37 cellular contexts compared by ENCODE assay signal in the genomic region with DNA sequence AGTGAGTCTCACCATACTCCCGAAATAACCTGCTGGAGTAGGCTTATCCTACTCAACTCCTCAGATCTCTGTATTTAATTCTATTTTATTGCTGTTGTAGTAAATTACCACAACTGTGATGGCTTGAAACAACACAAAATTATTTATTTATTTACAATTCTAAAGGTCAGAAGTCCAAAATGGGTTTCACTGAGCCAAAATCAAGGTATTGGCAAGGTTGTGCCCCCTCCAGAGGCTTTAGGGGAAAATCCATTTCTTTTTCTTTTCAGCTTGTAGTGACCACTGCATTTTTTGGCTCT. TPM values are rescaled to one million over a fixed set of nuclear protein-coding genes. Genes with fewer than 3 reads are reported as not detected.
"Had no signal": no experiment of that assay in that cellular context is flagged by ENCODE, and none has a peak within 500 bp of the region (broad histone marks: within the 10 kb centered on the region; RNA-seq: fewer than 3 reads in every experiment).

No MANE protein-coding gene starts in this region.

- H3K4me3 Mint-ChIP-seq: activated B cell treated with CpG ODN at 0.5 μM for 24 hours; activated CD4-positive, alpha-beta memory T cell treated with anti-CD3 and anti-CD28 coated beads for 36 hours; activated CD4-positive, alpha-beta T cell treated with anti-CD3 and anti-CD28 coated beads, Interleukin-2, amount 10 ng/mL, durations not matched to agents 24 days and 14 days; activated CD8-positive, alpha-beta T cell treated with anti-CD3 and anti-CD28 coated beads for 36 hours; activated naive CD4-positive, alpha-beta T cell treated with anti-CD3 and anti-CD28 coated beads, Interleukin-2, amount 10 ng/mL, durations not matched to agents 7 days and 5 days; activated naive CD4-positive, alpha-beta T cell treated with anti-CD3 and anti-CD28 coated beads, Interleukin-2, amount 50 U/mL, for 24 hours; activated naive CD8-positive, alpha-beta T cell; activated naive CD8-positive, alpha-beta T cell treated with anti-CD3 and anti-CD28 coated beads, Interleukin-2, amount 10 ng/mL, durations not matched to agents 7 days and 5 days; activated naive CD8-positive, alpha-beta T cell treated with anti-CD3 and anti-CD28 coated beads, Interleukin-2, amount 50 U/mL, for 24 hours; activated T-cell treated with anti-CD3 and anti-CD28 coated beads, Interleukin-2, amount 50 U/mL, for 24 hours; brain; central memory CD8-positive, alpha-beta T cell; T-helper 1 cell treated with Interleukin-12 subunit alpha and Interleukin-12 subunit beta and Interleukin-4 antibody, amounts not matched to agents 30 μg/mL and 1 μg/mL, for 36 hours; T-helper 2 cell treated with Interferon-gamma antibody and Interleukin-4, amounts not matched to agents 5 μg/mL and 100 μg/mL, for 36 hours had no signal

- DNase-seq: activated B cell treated with CpG ODN at 0.5 μM for 24 hours; activated CD4-positive, alpha-beta memory T cell treated with anti-CD3 and anti-CD28 coated beads for 36 hours; activated CD4-positive, alpha-beta T cell treated with anti-CD3 and anti-CD28 coated beads for 4 hours; activated CD4-positive, alpha-beta T cell treated with anti-CD3 and anti-CD28 coated beads, Interleukin-2, amount 10 ng/mL, durations not matched to agents 24 days and 14 days; activated CD4-positive, alpha-beta T cell treated with anti-CD3 and anti-CD28 coated beads, Interleukin-2, amount 50 U/mL, for 1 hour; activated CD4-positive, alpha-beta T cell treated with anti-CD3 and anti-CD28 coated beads, Interleukin-2, amount 50 U/mL, for 4 hours; activated CD4-positive, CD25-positive, alpha-beta regulatory T cell treated with anti-CD3 and anti-CD28 coated beads, Interleukin-2, amount 50 U/mL, for 72 hours; activated CD8-positive, alpha-beta memory T cell treated with anti-CD3 and anti-CD28 coated beads, Interleukin-2, amount 50 U/mL, for 4 hours; activated CD8-positive, alpha-beta T cell treated with anti-CD3 and anti-CD28 coated beads for 36 hours; activated effector memory CD4-positive, alpha-beta T cell treated with Interleukin-2 at 50 U/mL for 16 hours; activated gamma-delta T cell; activated naive CD4-positive, alpha-beta T cell treated with anti-CD3 and anti-CD28 coated beads, Interleukin-2, amount 10 ng/mL, durations not matched to agents 7 days and 5 days; activated naive CD4-positive, alpha-beta T cell treated with Interleukin-2 at 50 U/mL for 16 hours; activated naive CD8-positive, alpha-beta T cell treated with anti-CD3 and anti-CD28 coated beads, Interleukin-2, amount 10 ng/mL, durations not matched to agents 7 days and 5 days; activated naive CD8-positive, alpha-beta T cell treated with anti-CD3 and anti-CD28 coated beads, Interleukin-2, amount 50 U/mL, for 24 hours; activated T-cell treated with anti-CD3 and anti-CD28 coated beads for 4 hours; activated T-cell treated with anti-CD3 and anti-CD28 coated beads, Interleukin-2, amount 50 U/mL, for 24 hours; activated T-cell treated with anti-CD3 and anti-CD28 coated beads, Interleukin-2, amount 50 U/mL, for 48 hours; amygdala; anterior cingulate cortex; caudate nucleus; cerebellar nuclear complex; T-helper 2 cell; T-helper 9 cell had no signal

- H3K4me1 Mint-ChIP-seq: activated B cell treated with CpG ODN at 0.5 μM for 24 hours; activated naive CD4-positive, alpha-beta T cell treated with anti-CD3 and anti-CD28 coated beads, Interleukin-2, amount 10 ng/mL, durations not matched to agents 7 days and 5 days; activated naive CD4-positive, alpha-beta T cell treated with anti-CD3 and anti-CD28 coated beads, Interleukin-2, amount 50 U/mL, for 24 hours; activated naive CD8-positive, alpha-beta T cell treated with anti-CD3 and anti-CD28 coated beads, Interleukin-2, amount 10 ng/mL, durations not matched to agents 7 days and 5 days; brain; central memory CD8-positive, alpha-beta T cell had no signal

- H3K36me3 Mint-ChIP-seq: activated CD4-positive, alpha-beta memory T cell treated with anti-CD3 and anti-CD28 coated beads for 36 hours; activated naive CD4-positive, alpha-beta T cell treated with anti-CD3 and anti-CD28 coated beads, Interleukin-2, amount 10 ng/mL, durations not matched to agents 7 days and 5 days; activated naive CD4-positive, alpha-beta T cell treated with anti-CD3 and anti-CD28 coated beads, Interleukin-2, amount 50 U/mL, for 24 hours; activated naive CD8-positive, alpha-beta T cell treated with anti-CD3 and anti-CD28 coated beads, Interleukin-2, amount 10 ng/mL, durations not matched to agents 7 days and 5 days; brain had no signal

- H3K27me3 ChIP-seq: ascending aorta, cardiac muscle cell had no signal

- ATAC-seq: activated CD8-positive, alpha-beta T cell treated with anti-CD3 and anti-CD28 coated beads for 36 hours; activated naive CD8-positive, alpha-beta T cell treated with anti-CD3 and anti-CD28 coated beads, Interleukin-2, amount 50 U/mL, for 24 hours had no signal

- H3K27ac ChIP-seq: ascending aorta, cardiac muscle cell had no signal

- H3K9me3 ChIP-seq: ascending aorta had no signal

- H3K4me1 ChIP-seq: ascending aorta had no signal

- H3K36me3 ChIP-seq: ascending aorta, cardiac muscle cell had no signal

- H3K9me3 Mint-ChIP-seq: activated B cell treated with CpG ODN at 0.5 μM for 24 hours; activated CD4-positive, alpha-beta memory T cell treated with anti-CD3 and anti-CD28 coated beads for 36 hours; activated CD4-positive, alpha-beta T cell treated with anti-CD3 and anti-CD28 coated beads, Interleukin-2, amount 10 ng/mL, durations not matched to agents 24 days and 14 days; activated CD8-positive, alpha-beta T cell treated with anti-CD3 and anti-CD28 coated beads for 36 hours; activated naive CD4-positive, alpha-beta T cell treated with anti-CD3 and anti-CD28 coated beads, Interleukin-2, amount 10 ng/mL, durations not matched to agents 7 days and 5 days; activated naive CD4-positive, alpha-beta T cell treated with anti-CD3 and anti-CD28 coated beads, Interleukin-2, amount 50 U/mL, for 24 hours; activated naive CD8-positive, alpha-beta T cell treated with anti-CD3 and anti-CD28 coated beads, Interleukin-2, amount 10 ng/mL, durations not matched to agents 7 days and 5 days; activated naive CD8-positive, alpha-beta T cell treated with anti-CD3 and anti-CD28 coated beads, Interleukin-2, amount 50 U/mL, for 24 hours; activated T-cell treated with anti-CD3 and anti-CD28 coated beads, Interleukin-2, amount 50 U/mL, for 24 hours; activated T-helper 2 cell treated with anti-CD3 and anti-CD28 coated beads, Interferon-gamma antibody, Interleukin-2, Interleukin-4, amounts not matched to agents 10 μg/mL and 5 μg/mL and 100 μg/mL, durations not matched to agents 14 hours and 24 hours and 36 hours; brain; central memory CD8-positive, alpha-beta T cell; T-helper 1 cell treated with Interleukin-12 subunit alpha and Interleukin-12 subunit beta and Interleukin-4 antibody, amounts not matched to agents 30 μg/mL and 1 μg/mL, for 36 hours; T-helper 2 cell treated with Interferon-gamma antibody and Interleukin-4, amounts not matched to agents 5 μg/mL and 100 μg/mL, for 36 hours had no signal

- H3K27me3 Mint-ChIP-seq: activated CD4-positive, alpha-beta T cell treated with anti-CD3 and anti-CD28 coated beads, Interleukin-2, amount 10 ng/mL, durations not matched to agents 24 days and 14 days; activated naive CD4-positive, alpha-beta T cell treated with anti-CD3 and anti-CD28 coated beads, Interleukin-2, amount 50 U/mL, for 24 hours; activated T-cell treated with anti-CD3 and anti-CD28 coated beads, Interleukin-2, amount 50 U/mL, for 24 hours had no signal

- H3K27ac Mint-ChIP-seq: activated B cell treated with CpG ODN at 0.5 μM for 24 hours; activated CD4-positive, alpha-beta memory T cell treated with anti-CD3 and anti-CD28 coated beads for 36 hours; activated CD4-positive, alpha-beta T cell treated with anti-CD3 and anti-CD28 coated beads, Interleukin-2, amount 10 ng/mL, durations not matched to agents 24 days and 14 days; activated CD8-positive, alpha-beta T cell treated with anti-CD3 and anti-CD28 coated beads for 36 hours; activated naive CD4-positive, alpha-beta T cell treated with anti-CD3 and anti-CD28 coated beads, Interleukin-2, amount 10 ng/mL, durations not matched to agents 7 days and 5 days; activated naive CD4-positive, alpha-beta T cell treated with anti-CD3 and anti-CD28 coated beads, Interleukin-2, amount 50 U/mL, for 24 hours; activated naive CD8-positive, alpha-beta T cell; activated naive CD8-positive, alpha-beta T cell treated with anti-CD3 and anti-CD28 coated beads, Interleukin-2, amount 10 ng/mL, durations not matched to agents 7 days and 5 days; activated naive CD8-positive, alpha-beta T cell treated with anti-CD3 and anti-CD28 coated beads, Interleukin-2, amount 50 U/mL, for 24 hours; activated T-cell treated with anti-CD3 and anti-CD28 coated beads, Interleukin-2, amount 50 U/mL, for 24 hours; activated T-helper 2 cell treated with anti-CD3 and anti-CD28 coated beads, Interferon-gamma antibody, Interleukin-2, Interleukin-4, amounts not matched to agents 10 μg/mL and 5 μg/mL and 100 μg/mL, durations not matched to agents 14 hours and 24 hours and 36 hours; brain; T-helper 1 cell treated with Interleukin-12 subunit alpha and Interleukin-12 subunit beta and Interleukin-4 antibody, amounts not matched to agents 30 μg/mL and 1 μg/mL, for 36 hours; T-helper 2 cell treated with Interferon-gamma antibody and Interleukin-4, amounts not matched to agents 5 μg/mL and 100 μg/mL, for 36 hours had no signal

- H3K4me3 ChIP-seq: ascending aorta, cardiac muscle cell had no signal

RNA-seq across cellular contexts. Expression of a gene that starts 0.9 kb away (rescaled TPM):
- total RNA-seq: activated B cell treated with CpG ODN at 0.5 μM for 24 hours; activated CD4-positive, alpha-beta memory T cell treated with anti-CD3 and anti-CD28 coated beads for 36 hours; activated CD4-positive, alpha-beta T cell treated with anti-CD3 and anti-CD28 coated beads, Interleukin-2, amount 10 ng/mL, durations not matched to agents 24 days and 14 days; activated CD8-positive, alpha-beta memory T cell treated with anti-CD3 and anti-CD28 coated beads for 36 hours; activated CD8-positive, alpha-beta T cell treated with anti-CD3 and anti-CD28 coated beads for 36 hours; activated naive CD8-positive, alpha-beta T cell treated with anti-CD3 and anti-CD28 coated beads, Interleukin-2, amount 10 ng/mL, durations not matched to agents 7 days and 5 days; ascending aorta; bronchial epithelial cell; cardiac muscle cell; chondrocyte had no signal
- polyA plus RNA-seq: adipose tissue, cardiac muscle cell had no signal

RNA-seq across cellular contexts. Expression of a gene that starts 57.3 kb away (rescaled TPM):
- total RNA-seq: activated B cell treated with CpG ODN at 0.5 μM for 24 hours; activated CD8-positive, alpha-beta memory T cell treated with anti-CD3 and anti-CD28 coated beads for 36 hours; activated CD8-positive, alpha-beta T cell treated with anti-CD3 and anti-CD28 coated beads for 36 hours; ascending aorta; bronchial epithelial cell; cardiac muscle cell; chondrocyte had no signal
- polyA plus RNA-seq: adipose tissue, cardiac muscle cell had no signal
